10 cellular contexts compared by ENCODE assay signal in the genomic region with DNA sequence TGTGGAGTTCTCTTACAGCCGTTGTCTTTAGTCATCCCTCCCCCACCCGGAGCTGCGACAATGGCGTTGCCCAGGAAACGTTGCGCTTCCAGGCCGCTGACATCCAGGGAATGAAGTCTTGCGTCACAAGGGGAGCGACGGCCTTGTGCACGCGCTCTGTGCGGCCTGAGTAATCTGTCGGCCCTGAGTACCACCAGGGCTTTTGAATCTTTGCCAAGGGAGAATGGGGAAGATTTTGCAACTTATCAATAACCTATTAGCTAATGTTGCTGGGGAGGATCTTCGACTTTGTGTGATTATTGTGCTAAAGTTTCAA. TPM values are rescaled to one million over a fixed set of nuclear protein-coding genes. Genes with fewer than 3 reads are reported as not detected.
A peak's percentile ranks its signal among the peaks of the same experiment; 100 is the strongest.
DNase-seq lines count a peak whose midpoint lies in the region; TF ChIP-seq lines count a peak whose summit lies in the region.
"Had no signal": no experiment of that assay in that cellular context is flagged by ENCODE, and none has a peak within 500 bp of the region (broad histone marks: within the 10 kb centered on the region; RNA-seq: fewer than 3 reads in every experiment).

Gene SOX30 (minus strand): TSS at position 62 of the 316 bp plus-strand sequence. CDS start 360 bp downstream, outside the sequence.

- H3K27ac ChIP-seq in liver (ENCODE audit: low read depth in 1 of 2, low read length in 2 of 2) = no peak within 1 kb of the TSS
- no peak within 1 kb of the TSS for H3K27ac ChIP-seq in suprapubic skin

- H3K36me3 ChIP-seq in liver (ENCODE audit: control insufficient read depth in 4 of 4, insufficient read depth in 3 of 4, low read depth in 1 of 4, low read length in 3 of 4) = no peaks in the 10 kb centered on the region
- no peaks in the 10 kb centered on the region for H3K36me3 ChIP-seq in suprapubic skin

- TF ChIP-seq EP300 in suprapubic skin (IDR thresholded peaks at IDR 0.05) = no peak

- H3K4me3 ChIP-seq in astrocyte of the cerebellum (ENCODE audit: low read depth, low read length) (peak within 1 kb of the TSS; percentile 13), liver (ENCODE audit: low read depth in 1 of 3, low read length in 3 of 3) (peak within 1 kb of the TSS in 2 of 3 donors; percentile 40 to 56), suprapubic skin (peak within 1 kb of the TSS; percentile 49)

- intact Hi-C loops in activated CD4-positive, alpha-beta T cell treated with anti-CD3 and anti-CD28 coated beads, Interleukin-2, amount 10 ng/mL, durations not matched to agents 24 days and 14 days (cut with micrococcal nuclease) = loop anchor here (5.0 kb wide), 1 partner anchor 90 kb away; the partner anchor contains the start of gene LSM11

- peak within 1 kb of the TSS; percentile 87 for H3K27ac Mint-ChIP-seq in activated CD4-positive, alpha-beta T cell treated with anti-CD3 and anti-CD28 coated beads, Interleukin-2, amount 10 ng/mL, durations not matched to agents 24 days and 14 days

- TF ChIP-seq CTCF in astrocyte of the cerebellum (IDR thresholded peaks at IDR 0.05; ENCODE audit: low read depth, low read length, missing control alignments) (no peak), liver (IDR thresholded peaks at IDR 0.05; ENCODE audit: low read depth, low read length, missing input control) (no peak), suprapubic skin (IDR thresholded peaks at IDR 0.05) (no peak)

- in situ Hi-C loops in astrocyte of the cerebellum (cut with HindIII; ENCODE audit: low sequenced_read_pairs) = no loop called here

- peak within 1 kb of the TSS; percentile 79 for H3K4me3 Mint-ChIP-seq in activated CD4-positive, alpha-beta T cell treated with anti-CD3 and anti-CD28 coated beads, Interleukin-2, amount 10 ng/mL, durations not matched to agents 24 days and 14 days

- no peaks in the 10 kb centered on the region for H3K27me3 ChIP-seq in liver (ENCODE audit: control insufficient read depth in 4 of 4, insufficient read depth in 4 of 4, low read length in 3 of 4)
- peaks cover 3% of the 10 kb centered on the region for H3K27me3 ChIP-seq in suprapubic skin

- no peaks in the 10 kb centered on the region for H3K4me1 ChIP-seq in liver (ENCODE audit: control insufficient read depth in 4 of 4, insufficient read depth in 4 of 4, low read length in 3 of 4)
- H3K4me1 ChIP-seq in suprapubic skin = peaks cover 9% of the 10 kb centered on the region

- peaks cover 12% of the 10 kb centered on the region for H3K4me1 Mint-ChIP-seq in activated CD4-positive, alpha-beta T cell treated with anti-CD3 and anti-CD28 coated beads, Interleukin-2, amount 10 ng/mL, durations not matched to agents 24 days and 14 days

- DNase-seq in activated CD4-positive, alpha-beta T cell treated with anti-CD3 and anti-CD28 coated beads, Interleukin-2, amount 10 ng/mL, durations not matched to agents 24 days and 14 days = no peak
- no peak for DNase-seq in activated CD4-positive, alpha-beta T cell treated with anti-CD3 and anti-CD28 coated beads for 48 hours
- DNase-seq in astrocyte of the cerebellum (ENCODE audit: low read depth) (no peak), suprapubic skin (ENCODE audit: low spot score in 2 of 2) (no peak), cerebellar cortex (ENCODE audit: low spot score) (no peak), putamen (ENCODE audit: low spot score) (no peak), NCI-H1436 (lab: John Stamatoyannopoulos, UW) (no peak)
- DNase-seq: ACHN, dermis blood vessel endothelial cell had no signal

- H3K9me3 Mint-ChIP-seq in activated CD4-positive, alpha-beta T cell treated with anti-CD3 and anti-CD28 coated beads, Interleukin-2, amount 10 ng/mL, durations not matched to agents 24 days and 14 days = peaks cover 23% of the 10 kb centered on the region

- H3K9me3 ChIP-seq in liver (ENCODE audit: control insufficient read depth in 4 of 4, low read length in 3 of 4) (peaks cover 0 to 19% (median 6%) of the 10 kb centered on the region in 4 donors), suprapubic skin (no peaks in the 10 kb centered on the region)

- H3K27me3 Mint-ChIP-seq in activated CD4-positive, alpha-beta T cell treated with anti-CD3 and anti-CD28 coated beads, Interleukin-2, amount 10 ng/mL, durations not matched to agents 24 days and 14 days = no peaks in the 10 kb centered on the region

- H3K36me3 Mint-ChIP-seq in activated CD4-positive, alpha-beta T cell treated with anti-CD3 and anti-CD28 coated beads, Interleukin-2, amount 10 ng/mL, durations not matched to agents 24 days and 14 days (ENCODE audit: low read depth) = peaks cover 18% of the 10 kb centered on the region

- 82% methylated on average over 15 of the region's 15 CpGs for WGBS in liver
- 95% methylated on average over 15 of the region's 15 CpGs for WGBS in suprapubic skin

- no peak within 1 kb of the TSS for H3K9ac ChIP-seq in liver (ENCODE audit: low read depth in 1 of 2, low read length in 2 of 2)

- no peak for TF ChIP-seq POLR2A in suprapubic skin (IDR thresholded peaks at IDR 0.05)

- TF ChIP-seq RAD21 in liver (IDR thresholded peaks at IDR 0.05) = no peak

TF ChIP-seq in liver, 16 proteins besides CTCF, POLR2A, EP300 and RAD21:
- TF ChIP-seq ZBTB33 (IDR thresholded peaks at IDR 0.05) = no peak
- no peak for TF ChIP-seq YY1 (IDR thresholded peaks at IDR 0.05)
- TF ChIP-seq NR2F2 (IDR thresholded peaks at IDR 0.05) = no peak
- no peak for TF ChIP-seq MAX (IDR thresholded peaks at IDR 0.05)
- TF ChIP-seq, protein P1, sequence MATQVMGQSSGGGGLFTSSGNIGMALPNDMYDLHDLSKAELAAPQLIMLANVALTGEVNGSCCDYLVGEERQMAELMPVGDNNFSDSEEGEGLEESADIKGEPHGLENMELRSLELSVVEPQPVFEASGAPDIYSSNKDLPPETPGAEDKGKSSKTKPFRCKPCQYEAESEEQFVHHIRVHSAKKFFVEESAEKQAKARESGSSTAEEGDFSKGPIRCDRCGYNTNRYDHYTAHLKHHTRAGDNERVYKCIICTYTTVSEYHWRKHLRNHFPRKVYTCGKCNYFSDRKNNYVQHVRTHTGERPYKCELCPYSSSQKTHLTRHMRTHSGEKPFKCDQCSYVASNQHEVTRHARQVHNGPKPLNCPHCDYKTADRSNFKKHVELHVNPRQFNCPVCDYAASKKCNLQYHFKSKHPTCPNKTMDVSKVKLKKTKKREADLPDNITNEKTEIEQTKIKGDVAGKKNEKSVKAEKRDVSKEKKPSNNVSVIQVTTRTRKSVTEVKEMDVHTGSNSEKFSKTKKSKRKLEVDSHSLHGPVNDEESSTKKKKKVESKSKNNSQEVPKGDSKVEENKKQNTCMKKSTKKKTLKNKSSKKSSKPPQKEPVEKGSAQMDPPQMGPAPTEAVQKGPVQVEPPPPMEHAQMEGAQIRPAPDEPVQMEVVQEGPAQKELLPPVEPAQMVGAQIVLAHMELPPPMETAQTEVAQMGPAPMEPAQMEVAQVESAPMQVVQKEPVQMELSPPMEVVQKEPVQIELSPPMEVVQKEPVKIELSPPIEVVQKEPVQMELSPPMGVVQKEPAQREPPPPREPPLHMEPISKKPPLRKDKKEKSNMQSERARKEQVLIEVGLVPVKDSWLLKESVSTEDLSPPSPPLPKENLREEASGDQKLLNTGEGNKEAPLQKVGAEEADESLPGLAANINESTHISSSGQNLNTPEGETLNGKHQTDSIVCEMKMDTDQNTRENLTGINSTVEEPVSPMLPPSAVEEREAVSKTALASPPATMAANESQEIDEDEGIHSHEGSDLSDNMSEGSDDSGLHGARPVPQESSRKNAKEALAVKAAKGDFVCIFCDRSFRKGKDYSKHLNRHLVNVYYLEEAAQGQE (IDR thresholded peaks at IDR 0.05) = no peak
- no peak for TF ChIP-seq RXRA (IDR thresholded peaks at IDR 0.05)
- no peak for TF ChIP-seq ATF3 (IDR thresholded peaks at IDR 0.05)
- no peak for TF ChIP-seq EGR1 (IDR thresholded peaks at IDR 0.05; ENCODE audit: low read depth in 2 of 2)
- no peak for TF ChIP-seq HNF4A (conservative IDR thresholded peaks at IDR 0.05)
- TF ChIP-seq GABPA (IDR thresholded peaks at IDR 0.05 in 1 of 2, conservative IDR thresholded peaks at IDR 0.05 in 1 of 2) = no peak
- TF ChIP-seq HNF4G (IDR thresholded peaks at IDR 0.05) = no peak
- no peak for TF ChIP-seq FOXA1 (IDR thresholded peaks at IDR 0.05)
- TF ChIP-seq FOXA2 (IDR thresholded peaks at IDR 0.05) = no peak
- no peak for TF ChIP-seq JUND (IDR thresholded peaks at IDR 0.05)
- TF ChIP-seq TAF1 (conservative IDR thresholded peaks at IDR 0.05) = no peak
- TF ChIP-seq SP1 (IDR thresholded peaks at IDR 0.05) = no peak

RNA-seq across cellular contexts. Expression of gene SOX30, which starts in this region (rescaled TPM):
- total RNA-seq in activated CD4-positive, alpha-beta T cell treated with anti-CD3 and anti-CD28 coated beads, Interleukin-2, amount 10 ng/mL, durations not matched to agents 24 days and 14 days = 0.19 TPM in 1 of 2 replicates, not detected in the other
- total RNA-seq in liver (under 1 TPM in 1 of 2 donors, not detected in 1; under 0.01 TPM), suprapubic skin (not detected)
- under 1 TPM in 1 of 2 donors, not detected in 1; 0.21 TPM for polyA plus RNA-seq in liver
